In genomic region chr19:53057904-53058579, GRCh38 we compare ENCODE assay signal across 9 cellular contexts. TPM values are rescaled to one million over a fixed set of nuclear protein-coding genes. Genes with fewer than 3 reads are reported as not detected.
DNase-seq lines count a peak whose midpoint lies in the region; ATAC-seq lines count a peak whose summit lies in the region.
"Had no signal": no experiment of that assay in that cellular context is flagged by ENCODE, and none has a peak within 500 bp of the region (broad histone marks: within the 10 kb centered on the region; RNA-seq: fewer than 3 reads in every experiment).

No MANE protein-coding gene starts in this region.

- CTCF ChIA-PET in activated CD4-positive, alpha-beta memory T cell treated with anti-CD3 and anti-CD28 coated beads for 36 hours (lab: Charles Lee), result no interaction called here
- CTCF ChIA-PET in activated CD4-positive, alpha-beta memory T cell treated with anti-CD3 and anti-CD28 coated beads, Interleukin-2, amount 10 ng/mL, durations not matched to agents 7 days and 5 days (lab: Charles Lee), result no interaction called here

- H3K9ac ChIP-seq in adipocyte (ENCODE audit: low read length), result no peak overlapping the region
- no peak overlapping the region for H3K9ac ChIP-seq in stomach smooth muscle (ENCODE audit: low read length in 2 of 2)

- no peak overlapping the region for H3K4me3 Mint-ChIP-seq in activated CD4-positive, alpha-beta memory T cell treated with anti-CD3 and anti-CD28 coated beads for 36 hours
- H3K4me3 Mint-ChIP-seq in activated CD4-positive, alpha-beta memory T cell treated with anti-CD3 and anti-CD28 coated beads, Interleukin-2, amount 10 ng/mL, durations not matched to agents 7 days and 5 days, result no peak overlapping the region

- H3K4me1 Mint-ChIP-seq in activated CD4-positive, alpha-beta memory T cell treated with anti-CD3 and anti-CD28 coated beads for 36 hours (ENCODE audit: low read depth), result no peaks in the 10 kb centered on the region
- H3K4me1 Mint-ChIP-seq in activated CD4-positive, alpha-beta memory T cell treated with anti-CD3 and anti-CD28 coated beads, Interleukin-2, amount 10 ng/mL, durations not matched to agents 7 days and 5 days, result peaks cover 3% of the 10 kb centered on the region

- H3K4me3 ChIP-seq in adipocyte (ENCODE audit: low read length) (peak overlapping the region; percentile 62), iPS-11a (ENCODE audit: low read depth, low read length) (peak overlapping the region; percentile 48), stomach smooth muscle (ENCODE audit: low read length in 2 of 2) (peak overlapping the region; percentile 40 to 59)
- H3K4me3 ChIP-seq: lung had no signal

- H3K4me1 ChIP-seq in adipocyte (ENCODE audit: control insufficient read depth, insufficient read depth, low read length), result peaks cover 2% of the 10 kb centered on the region
- no peaks in the 10 kb centered on the region for H3K4me1 ChIP-seq in stomach smooth muscle (ENCODE audit: control insufficient read depth, insufficient read depth, low read length)

- H3K9me3 Mint-ChIP-seq in activated CD4-positive, alpha-beta memory T cell treated with anti-CD3 and anti-CD28 coated beads for 36 hours, result peaks cover 68% of the 10 kb centered on the region
- peaks cover 40% of the 10 kb centered on the region for H3K9me3 Mint-ChIP-seq in activated CD4-positive, alpha-beta memory T cell treated with anti-CD3 and anti-CD28 coated beads, Interleukin-2, amount 10 ng/mL, durations not matched to agents 7 days and 5 days

- POLR2A ChIA-PET in activated CD4-positive, alpha-beta memory T cell treated with anti-CD3 and anti-CD28 coated beads for 36 hours (lab: Charles Lee), result no interaction called here
- POLR2A ChIA-PET in activated CD4-positive, alpha-beta memory T cell treated with anti-CD3 and anti-CD28 coated beads, Interleukin-2, amount 10 ng/mL, durations not matched to agents 7 days and 5 days (lab: Charles Lee), result no interaction called here

- no peaks in the 10 kb centered on the region for H3K9me3 ChIP-seq in adipocyte (ENCODE audit: control insufficient read depth, low read length)
- peaks cover 4 to 10% of the 10 kb centered on the region in 2 donors for H3K9me3 ChIP-seq in stomach smooth muscle (ENCODE audit: control insufficient read depth in 2 of 2, low read length in 2 of 2)

- intact Hi-C loops in activated CD4-positive, alpha-beta memory T cell treated with anti-CD3 and anti-CD28 coated beads for 36 hours (cut with micrococcal nuclease), result no loop called here

- H3K27ac ChIP-seq in stomach smooth muscle (ENCODE audit: low read length), result no peak overlapping the region

- ATAC-seq in GM21825 (IDR thresholded peaks at IDR 0.05; ENCODE audit: unreplicated experiment) (no peak), HG03565 (IDR thresholded peaks at IDR 0.05; ENCODE audit: unreplicated experiment) (no peak)

- no peak overlapping the region for H3K27ac Mint-ChIP-seq in activated CD4-positive, alpha-beta memory T cell treated with anti-CD3 and anti-CD28 coated beads for 36 hours
- no peak overlapping the region for H3K27ac Mint-ChIP-seq in activated CD4-positive, alpha-beta memory T cell treated with anti-CD3 and anti-CD28 coated beads, Interleukin-2, amount 10 ng/mL, durations not matched to agents 7 days and 5 days

- peaks cover 37% of the 10 kb centered on the region for H3K36me3 Mint-ChIP-seq in activated CD4-positive, alpha-beta memory T cell treated with anti-CD3 and anti-CD28 coated beads for 36 hours
- peaks cover 12% of the 10 kb centered on the region for H3K36me3 Mint-ChIP-seq in activated CD4-positive, alpha-beta memory T cell treated with anti-CD3 and anti-CD28 coated beads, Interleukin-2, amount 10 ng/mL, durations not matched to agents 7 days and 5 days (ENCODE audit: low read depth)

- H3K36me3 ChIP-seq in adipocyte (ENCODE audit: control insufficient read depth, insufficient read depth, low read length, severe bottlenecking) (no peaks in the 10 kb centered on the region), stomach smooth muscle (ENCODE audit: control insufficient read depth in 2 of 2, insufficient read depth in 2 of 2, low read length in 2 of 2) (no peaks in the 10 kb centered on the region)

- peak; percentile 17 for DNase-seq in activated CD4-positive, alpha-beta memory T cell treated with anti-CD3 and anti-CD28 coated beads for 36 hours
- no peak for DNase-seq in activated CD4-positive, alpha-beta memory T cell treated with anti-CD3 and anti-CD28 coated beads, Interleukin-2, amount 10 ng/mL, durations not matched to agents 7 days and 5 days
- peak; percentile 31 for DNase-seq in adipocyte (ENCODE audit: low read depth)
- no peak for DNase-seq in cortex of kidney (lab: John Stamatoyannopoulos, UW)

- peaks cover 10% of the 10 kb centered on the region for H3K27me3 Mint-ChIP-seq in activated CD4-positive, alpha-beta memory T cell treated with anti-CD3 and anti-CD28 coated beads for 36 hours
- no peaks in the 10 kb centered on the region for H3K27me3 Mint-ChIP-seq in activated CD4-positive, alpha-beta memory T cell treated with anti-CD3 and anti-CD28 coated beads, Interleukin-2, amount 10 ng/mL, durations not matched to agents 7 days and 5 days

- H3K27me3 ChIP-seq in adipocyte (replicated peaks; ENCODE audit: control insufficient read depth, insufficient read depth, low read length) (peaks cover 3% of the 10 kb centered on the region), stomach smooth muscle (ENCODE audit: control insufficient read depth in 1 of 2, insufficient read depth in 2 of 2, low read length in 2 of 2) (peaks cover 9 to 15% of the 10 kb centered on the region in 2 donors)

RNA-seq across cellular contexts. Expression of gene ERVV-2, which starts 13.5 kb away (rescaled TPM):
- not detected for total RNA-seq in activated CD4-positive, alpha-beta memory T cell treated with anti-CD3 and anti-CD28 coated beads for 36 hours
- not detected for total RNA-seq in activated CD4-positive, alpha-beta memory T cell treated with anti-CD3 and anti-CD28 coated beads, Interleukin-2, amount 10 ng/mL, durations not matched to agents 7 days and 5 days
- total RNA-seq: lung had no signal

RNA-seq across cellular contexts. Expression of gene ERVV-1, which starts 44.3 kb away (rescaled TPM):
- not detected for total RNA-seq in activated CD4-positive, alpha-beta memory T cell treated with anti-CD3 and anti-CD28 coated beads for 36 hours
- not detected for total RNA-seq in activated CD4-positive, alpha-beta memory T cell treated with anti-CD3 and anti-CD28 coated beads, Interleukin-2, amount 10 ng/mL, durations not matched to agents 7 days and 5 days
- total RNA-seq: lung had no signal

RNA-seq across cellular contexts. Expression of gene ZNF160, which starts 45.2 kb away (rescaled TPM):
- total RNA-seq in activated CD4-positive, alpha-beta memory T cell treated with anti-CD3 and anti-CD28 coated beads for 36 hours, result 10 to 100 TPM; 26.3 to 28.9 TPM
- total RNA-seq in activated CD4-positive, alpha-beta memory T cell treated with anti-CD3 and anti-CD28 coated beads, Interleukin-2, amount 10 ng/mL, durations not matched to agents 7 days and 5 days, result 10 to 100 TPM; 37.5 to 38.1 TPM

Comparison
In these comparisons a context has a peak if more than half of its experiments do, and no peak if none do; other contexts are left out.
1. DNase-seq: peak in activated CD4-positive, alpha-beta memory T cell treated with anti-CD3 and anti-CD28 coated beads for 36 hours (single experiment) and adipocyte (single experiment); none in activated CD4-positive, alpha-beta memory T cell treated with anti-CD3 and anti-CD28 coated beads, Interleukin-2, amount 10 ng/mL, durations not matched to agents 7 days and 5 days (single experiment) and cortex of kidney (single experiment).
2. Peak in every context shown above with its lines, with median percentiles within 50 percentile points of each other: H3K4me3 ChIP-seq.